Comparison of ENCODE assay signal across 34 cellular contexts in genomic region chr12:93231938-93232337, GRCh38.
"Had no signal": no experiment of that assay in that cellular context is flagged by ENCODE, and none has a peak within 500 bp of the region (broad histone marks: within the 10 kb centered on the region; RNA-seq: fewer than 3 reads in every experiment).

No MANE protein-coding gene starts in this region.

- H3K9me3 ChIP-seq: adrenal gland, body of pancreas, breast epithelium had no signal

- H3K27ac ChIP-seq: adrenal gland, body of pancreas, brain microvascular endothelial cell, breast epithelium, VCaP had no signal

- FAIRE-seq: astrocyte, TTC549 had no signal

- DNase-seq: activated CD4-positive, alpha-beta memory T cell treated with anti-CD3 and anti-CD28 coated beads, Interleukin-2, amount 10 ng/mL, durations not matched to agents 7 days and 5 days; activated CD4-positive, alpha-beta T cell treated with anti-CD3 and anti-CD28 coated beads for 1 hour; activated CD4-positive, alpha-beta T cell treated with anti-CD3 and anti-CD28 coated beads for 36 hours; activated CD4-positive, alpha-beta T cell treated with anti-CD3 and anti-CD28 coated beads for 48 hours; activated CD4-positive, alpha-beta T cell treated with anti-CD3 and anti-CD28 coated beads, Interleukin-2, amount 10 ng/mL, durations not matched to agents 7 days and 5 days; activated CD4-positive, alpha-beta T cell treated with anti-CD3 and anti-CD28 coated beads, Interleukin-2, amount 50 U/mL, for 48 hours; activated CD4-positive, CD25-positive, alpha-beta regulatory T cell; activated CD8-positive, alpha-beta memory T cell treated with anti-CD3 and anti-CD28 coated beads for 24 hours; activated CD8-positive, alpha-beta memory T cell treated with anti-CD3 and anti-CD28 coated beads, Interleukin-2, amount 10 ng/mL, durations not matched to agents 7 days and 5 days; activated CD8-positive, alpha-beta memory T cell treated with anti-CD3 and anti-CD28 coated beads, Interleukin-2, amount 50 U/mL, for 48 hours; activated CD8-positive, alpha-beta T cell treated with anti-CD3 and anti-CD28 coated beads, Interleukin-2, amount 10 ng/mL, durations not matched to agents 7 days and 5 days; activated effector memory CD4-positive, alpha-beta T cell treated with anti-CD3 and anti-CD28 coated beads, Interleukin-2, amount 50 U/mL, for 16 hours; activated gamma-delta T cell treated with Interleukin-2 at 50 U/mL for 16 hours; activated naive CD4-positive, alpha-beta T cell; activated naive CD4-positive, alpha-beta T cell treated with anti-CD3 and anti-CD28 coated beads for 36 hours; activated naive CD4-positive, alpha-beta T cell treated with anti-CD3 and anti-CD28 coated beads, Interleukin-2, amount 50 U/mL, for 16 hours; activated naive CD8-positive, alpha-beta T cell treated with anti-CD3 and anti-CD28 coated beads for 36 hours; activated T-cell treated with anti-CD3 and anti-CD28 coated beads, Interleukin-2, amount 50 U/mL, for 24 hours; activated T-cell treated with anti-CD3 and anti-CD28 coated beads, Interleukin-2, amount 50 U/mL, for 48 hours; adrenal gland; amniotic stem cell; aorta; body of pancreas; brain microvascular endothelial cell; central memory CD4-positive, alpha-beta T cell; T-helper 17 cell; T1000 had no signal

- H3K36me3 ChIP-seq: adrenal gland, brain microvascular endothelial cell, breast epithelium had no signal

- H3K4me1 ChIP-seq: adrenal gland, breast epithelium had no signal

- ATAC-seq: activated CD4-positive, alpha-beta T cell treated with anti-CD3 and anti-CD28 coated beads for 36 hours; activated CD4-positive, CD25-positive, alpha-beta regulatory T cell treated with anti-CD3 and anti-CD28 coated beads, Interleukin-2, amount 50 U/mL, for 24 hours; activated CD8-positive, alpha-beta memory T cell treated with anti-CD3 and anti-CD28 coated beads, Interleukin-2, amount 10 ng/mL, durations not matched to agents 7 days and 5 days; activated CD8-positive, alpha-beta T cell treated with anti-CD3 and anti-CD28 coated beads, Interleukin-2, amount 10 ng/mL, durations not matched to agents 7 days and 5 days; activated naive CD4-positive, alpha-beta T cell treated with anti-CD3 and anti-CD28 coated beads, Interleukin-2, amount 50 U/mL, for 72 hours; body of pancreas; T-helper 17 cell; WTC11 had no signal

- H3K27me3 ChIP-seq: adrenal gland, brain microvascular endothelial cell, breast epithelium had no signal

- H3K4me3 ChIP-seq: adrenal gland, body of pancreas, breast epithelium had no signal
